In genomic region chr6:150196942-150197745, GRCh38 we compare ENCODE assay signal across 17 cellular contexts. TPM values are rescaled to one million over a fixed set of nuclear protein-coding genes. Genes with fewer than 3 reads are reported as not detected.
DNase-seq lines count a peak whose midpoint lies in the region; ATAC-seq, FAIRE-seq and TF ChIP-seq lines count a peak whose summit lies in the region.
"Had no signal": no experiment of that assay in that cellular context is flagged by ENCODE, and none has a peak within 500 bp of the region (broad histone marks: within the 10 kb centered on the region; RNA-seq: fewer than 3 reads in every experiment).

No MANE protein-coding gene starts in this region.

- H2BK20ac ChIP-seq in H9 (ENCODE audit: low read depth, low read length, poor library complexity, severe bottlenecking) = no peak overlapping the region

- no peak overlapping the region for H3K4ac ChIP-seq in H9 (ENCODE audit: low read depth, low read length)

- H3K14ac ChIP-seq in H9 (ENCODE audit: insufficient read depth, low read length) = no peak overlapping the region

- peaks cover 2% of the 10 kb centered on the region for H3K9me3 ChIP-seq in RWPE2 (ENCODE audit: severe bottlenecking)
- H3K9me3 ChIP-seq in kidney (ENCODE audit: control insufficient read depth in 1 of 2, low read length in 2 of 2) = no peaks in the 10 kb centered on the region
- no peaks in the 10 kb centered on the region for H3K9me3 ChIP-seq in gastrocnemius medialis
- H3K9me3 ChIP-seq in H9 (ENCODE audit: control insufficient read depth, low read depth, low read length) = no peaks in the 10 kb centered on the region
- H3K9me3 ChIP-seq: breast epithelium had no signal

- intact Hi-C loops in kidney (cut with DNase I) (no loop called here), gastrocnemius medialis (cut with DNase I; ENCODE audit: low total_unique reads) (loop anchor here (1.0 to 2.0 kb wide), 2 partner anchors 54 to 124 kb away; no protein-coding TSS in a partner anchor)

- peak overlapping the region; percentile 25 for H3K27ac ChIP-seq in RWPE2 (ENCODE audit: poor library complexity, severe bottlenecking)
- H3K27ac ChIP-seq in kidney (ENCODE audit: low read depth in 2 of 2, low read length in 2 of 2) = no peak overlapping the region
- H3K27ac ChIP-seq in gastrocnemius medialis = peak overlapping the region in 3 of 4 donors; percentile 45 to 79 (median 73)
- no peak overlapping the region for H3K27ac ChIP-seq in H9 (ENCODE audit: insufficient read length, low read depth, low read length)
- H3K27ac ChIP-seq: breast epithelium had no signal

- H3K4me3 ChIP-seq in RWPE2 (ENCODE audit: severe bottlenecking) (no peak overlapping the region), kidney (ENCODE audit: low read length in 2 of 2) (no peak overlapping the region), gastrocnemius medialis (no peak overlapping the region)
- H3K4me3 ChIP-seq: breast epithelium had no signal

- no peaks in the 10 kb centered on the region for H3K23me2 ChIP-seq in H9 (ENCODE audit: insufficient read length, low read depth, low read length, poor library complexity, severe bottlenecking)

- in situ Hi-C loops in gastrocnemius medialis (cut with MboI; ENCODE audit: low sequenced_read_pairs in 4 of 4) = loop anchor here in 1 of 4 donors (10.0 kb wide), 1 partner anchor 128 kb away; no protein-coding TSS in a partner anchor

- no peak for TF ChIP-seq CTCF in RWPE2 (IDR thresholded peaks at IDR 0.05; ENCODE audit: poor library complexity, severe bottlenecking)
- no peak for TF ChIP-seq CTCF in kidney (IDR thresholded peaks at IDR 0.05; ENCODE audit: borderline replicate concordance, extremely low read depth, insufficient read depth)
- no peak for TF ChIP-seq CTCF in gastrocnemius medialis (IDR thresholded peaks at IDR 0.05 in 4 of 5, conservative IDR thresholded peaks at IDR 0.05 in 1 of 5)
- no peak for TF ChIP-seq CTCF in H9 (conservative IDR thresholded peaks at IDR 0.05)

- no peak overlapping the region for H3K4me2 ChIP-seq in H9 (ENCODE audit: insufficient read depth, insufficient read length, low read length)

- DNase-seq in NCI-H1417 (lab: John Stamatoyannopoulos, UW) (peak; percentile 39 to 76 (median 52)), NCI-H1417 treated with DMSO at 0.1 percent for 48 hours (lab: John Stamatoyannopoulos, UW) (no peak), RWPE2 (ENCODE audit: low spot score) (no peak), kidney (peak; percentile 54), gastrocnemius medialis (no peak), H9 (no peak)
- DNase-seq: 8988T; stimulated activated CD4-positive, alpha-beta T cell treated with anti-CD3 and anti-CD28 coated beads, Interleukin-4, amount 100 ng/mL, for 1 hour; T-cell had no signal

- H4K20me1 ChIP-seq in H9 (ENCODE audit: control insufficient read depth, insufficient read depth, insufficient read length) = no peaks in the 10 kb centered on the region

- peaks cover 4% of the 10 kb centered on the region; the same call in 1 of the 2 replicates for H3K36me3 ChIP-seq in RWPE2 (ENCODE audit: low read depth)
- no peaks in the 10 kb centered on the region for H3K36me3 ChIP-seq in kidney (ENCODE audit: control insufficient read depth in 1 of 2, insufficient read depth in 2 of 2, low read length in 2 of 2)
- no peaks in the 10 kb centered on the region for H3K36me3 ChIP-seq in gastrocnemius medialis
- H3K36me3 ChIP-seq: breast epithelium had no signal

- no peak overlapping the region for H2BK15ac ChIP-seq in H9 (ENCODE audit: low read depth, low read length)

- no peak overlapping the region for H4K91ac ChIP-seq in H9 (ENCODE audit: insufficient read length, low read depth, low read length)

- no peak overlapping the region; a peak in 1 of 5 replicates for H3K4me3 Mint-ChIP-seq in H9
- H3K4me3 Mint-ChIP-seq: activated naive CD8-positive, alpha-beta T cell; T-cell had no signal

- H3K18ac ChIP-seq in H9 (ENCODE audit: insufficient read length, low read depth, low read length) = no peak overlapping the region

- H3K23ac ChIP-seq in H9 (ENCODE audit: insufficient read length, low read depth, low read length) = no peak overlapping the region

- H3T11ph ChIP-seq in H9 (ENCODE audit: low read length) = no peak overlapping the region

- H3K27me3 Mint-ChIP-seq in H9 (ENCODE audit: low read depth) = no peaks in the 10 kb centered on the region

- H3K9ac ChIP-seq in kidney (ENCODE audit: low read length in 2 of 2) (no peak overlapping the region), H9 (ENCODE audit: extremely low read depth, insufficient read length, low read length) (no peak overlapping the region)

- no peak overlapping the region for H4K8ac ChIP-seq in H9 (replicated peaks; ENCODE audit: insufficient read length, low read depth, low read length)

- no peak overlapping the region for H4K5ac ChIP-seq in H9 (ENCODE audit: insufficient read length, low read depth, low read length)

- no peak overlapping the region for H2BK12ac ChIP-seq in H9 (ENCODE audit: insufficient read length, low read depth, low read length)

- H3K4me1 Mint-ChIP-seq in H9 = peaks cover 6 to 8% of the 10 kb centered on the region in 2 experiments; a peak in 3 of 4 replicates
- H3K4me1 Mint-ChIP-seq: T-cell had no signal

- no peak overlapping the region for H2AK5ac ChIP-seq in H9 (ENCODE audit: insufficient read length, low read length)

- ATAC-seq in RWPE2 (ENCODE audit: low read depth) (peak; percentile 35; the same call in 1 of the 3 replicates), gastrocnemius medialis (peak in 1 of 2 donors; percentile 32), HG02623 (IDR thresholded peaks at IDR 0.05; ENCODE audit: unreplicated experiment) (no peak), HG03097 (IDR thresholded peaks at IDR 0.05; ENCODE audit: low FRiP score, unreplicated experiment) (no peak)
- ATAC-seq: T-cell had no signal

- no peak overlapping the region for H3K56ac ChIP-seq in H9 (ENCODE audit: insufficient read length, low read depth, low read length)

- FAIRE-seq in kidney (lab: Jason Lieb, UNC) = no peak
- FAIRE-seq: endometrium, GM12892, islet of Langerhans, urothelium cell line had no signal

- WGBS in H9 (ENCODE audit: extremely low coverage, insufficient read length, low lambda C conversion rate) = no CpG with 5 or more reads among the region's 16 CpGs

- peaks cover 28% of the 10 kb centered on the region for H3K4me1 ChIP-seq in RWPE2 (ENCODE audit: insufficient read depth, poor library complexity, severe bottlenecking)
- H3K4me1 ChIP-seq in kidney (ENCODE audit: control insufficient read depth in 1 of 2, insufficient read depth in 1 of 2, low read depth in 1 of 2, low read length in 2 of 2) = peaks cover 17 to 26% of the 10 kb centered on the region in 2 donors
- H3K4me1 ChIP-seq in gastrocnemius medialis = peaks cover 19 to 25% of the 10 kb centered on the region in 2 donors
- H3K4me1 ChIP-seq in H9 (ENCODE audit: insufficient read depth, low read length) = no peaks in the 10 kb centered on the region
- H3K4me1 ChIP-seq: breast epithelium had no signal

- H3K27ac Mint-ChIP-seq in H9 = no peak overlapping the region; a peak in 1 of 7 replicates
- H3K27ac Mint-ChIP-seq: activated naive CD8-positive, alpha-beta T cell; T-cell had no signal

- no peak overlapping the region for H2BK120ac ChIP-seq in H9 (ENCODE audit: low read depth, low read length, poor library complexity, severe bottlenecking)

- H3K9me3 Mint-ChIP-seq in H9 = peaks cover under 1 to 2% of the 10 kb centered on the region in 2 experiments; a peak in 3 of 5 replicates
- H3K9me3 Mint-ChIP-seq: T-cell had no signal

- H3K36me3 Mint-ChIP-seq in H9 (ENCODE audit: insufficient read depth in 1 of 3, low read depth in 3 of 3) = 0 out of 7 replicates have a peak, but pooled peaks cover 0 to under 1% (median 0%) of the 10 kb centered on the region in 3 experiments
- H3K36me3 Mint-ChIP-seq: activated naive CD8-positive, alpha-beta T cell; T-cell had no signal

- H2BK5ac ChIP-seq in H9 (ENCODE audit: insufficient read length, low read length) = no peak overlapping the region

- no peak for TF ChIP-seq POLR2A in gastrocnemius medialis (IDR thresholded peaks at IDR 0.05)

- H3K79me2 ChIP-seq in H9 (ENCODE audit: insufficient read depth, low read length) = no peaks in the 10 kb centered on the region

- H3K79me1 ChIP-seq in H9 (ENCODE audit: insufficient read depth, low read depth, low read length, poor library complexity, severe bottlenecking) = no peaks in the 10 kb centered on the region

- H3K27me3 ChIP-seq in RWPE2 (ENCODE audit: insufficient read depth, poor library complexity, severe bottlenecking) (no peaks in the 10 kb centered on the region), gastrocnemius medialis (no peaks in the 10 kb centered on the region), H9 (ENCODE audit: insufficient read depth, low read length) (no peaks in the 10 kb centered on the region)
- H3K27me3 ChIP-seq: breast epithelium had no signal

- H2AFZ ChIP-seq in H9 (ENCODE audit: low read length) = no peak overlapping the region

RNA-seq across cellular contexts. Expression of gene PPP1R14C, which starts 54.3 kb away (rescaled TPM):
- 15.8 TPM for total RNA-seq in kidney
- polyA plus RNA-seq in kidney (ENCODE audit: insufficient read depth, low read depth, low replicate concordance) = 6.5 TPM
- total RNA-seq in gastrocnemius medialis = 10 to 100 TPM; 14.9 to 37.0 (median 21.7) TPM
- total RNA-seq in H9 (2021) = 0.09 and 0.37 TPM in 2 replicates
- total RNA-seq: T-cell had no signal

Comparison
In these comparisons a context has a peak if more than half of its experiments do, and no peak if none do; other contexts are left out.
1. DNase-seq: peak in NCI-H1417 (3 of 3) and kidney (single experiment); none in NCI-H1417 treated with DMSO at 0.1 percent for 48 hours (single experiment), RWPE2 (single experiment), gastrocnemius medialis (0 of 2) and H9 (single experiment).
2. H3K27ac ChIP-seq: peak in RWPE2 (single experiment) and gastrocnemius medialis (3 of 4); none in kidney (0 of 2) and H9 (single experiment).
3. RNA of gene PPP1R14C, which starts 54.3 kb away (total RNA-seq): 14.9 to 37.0 TPM in gastrocnemius medialis and 15.8 TPM in kidney (single experiment); 0.09 to 0.37 TPM in H9; every median in the first group is over 10 times any median in the second.